Comparison of ENCODE assay signal across 8 cellular contexts in genomic region chr11:65615229-65615949, GRCh38. TPM values are rescaled to one million over a fixed set of nuclear protein-coding genes. Genes with fewer than 3 reads are reported as not detected.
DNase-seq lines count a peak whose midpoint lies in the region; ATAC-seq, FAIRE-seq and TF ChIP-seq lines count a peak whose summit lies in the region.

PCNX3 (plus strand) TSS chr11:65615776; CDS start chr11:65616312, 536 bp downstream.

- H3K4me3 ChIP-seq in IMR-90 (ENCODE audit: insufficient read depth, low read depth, low read length) (peak within 1 kb of the TSS; percentile 90), endothelial cell of umbilical vein (replicated peaks in 1 of 3; ENCODE audit: insufficient read depth in 1 of 3, low read depth in 1 of 3, low read length in 3 of 3) (peak within 1 kb of the TSS; percentile 81 to 90 (median 87))

- peak within 1 kb of the TSS; percentile 56; the same call in 1 of the 2 replicates for H2BK120ac ChIP-seq in IMR-90 (ENCODE audit: low read depth, low read length)

- peak within 1 kb of the TSS; percentile 72 to 93; a peak in 3 of 4 replicates for H4K8ac ChIP-seq in IMR-90 (ENCODE audit: low read depth in 2 of 2, low read length in 2 of 2)

- H3K18ac ChIP-seq in IMR-90 (ENCODE audit: low read depth, low read length): no peak within 1 kb of the TSS

- dilution Hi-C loops in IMR-90 (cut with HindIII; ENCODE audit: low sequenced_read_pairs, unreplicated experiment): no loop called here
- dilution Hi-C loops in endothelial cell of umbilical vein (cut with MboI; ENCODE audit: extremely low pct_ligation_motif_present, low sequenced_read_pairs): no loop called here

- H3K9me1 ChIP-seq in IMR-90 (ENCODE audit: insufficient read depth, low read length) (0 out of 2 replicates have a peak, but pooled peaks cover 9% of the 10 kb centered on the region), endothelial cell of umbilical vein (replicated peaks; ENCODE audit: control insufficient read depth, extremely low read depth, insufficient read depth, low read length) (no peaks in the 10 kb centered on the region)

- POLR2A ChIA-PET in IMR-90 (lab: Charles Lee; ENCODE audit: unreplicated experiment): interaction anchor here (0.9 to 1.0 kb wide), 3 partner anchors 107 to 243 kb away, joined by 3 to 4 read pairs (median 3); no protein-coding TSS in a partner anchor
- POLR2A ChIA-PET in endothelial cell of umbilical vein (lab: Charles Lee): interaction anchor here (0.6 to 1.2 kb wide), 2 partner anchors 10 to 193 kb away, joined by 3 read pairs; partner anchors contain the start of gene NEAT1

- peaks cover 55% of the 10 kb centered on the region for H3K79me2 ChIP-seq in endothelial cell of umbilical vein (ENCODE audit: control insufficient read depth, insufficient read depth, low read length)

- peak within 1 kb of the TSS; percentile 100 for H3K14ac ChIP-seq in IMR-90 (replicated peaks; ENCODE audit: low read depth, low read length)

- CTCF ChIA-PET in IMR-90 (lab: Yijun Ruan, JAX) (interaction anchor here (0.6 kb wide), 2 partner anchors 33 to 381 kb away, joined by 3 read pairs; no protein-coding TSS in a partner anchor), endothelial cell of umbilical vein (lab: Charles Lee) (interaction anchor here (0.8 to 6.2 kb wide), 15 partner anchors 9 to 273 kb away, joined by 3 to 54 read pairs (median 3); partner anchors contain the start of genes FAM89B, FIBP, KCNK7 and SIPA1)

- H3K23ac ChIP-seq in IMR-90 (ENCODE audit: low read depth, low read length): peak within 1 kb of the TSS; percentile 98

- TF ChIP-seq POLR2A in IMR-90 (IDR thresholded peaks at IDR 0.05; ENCODE audit: low read depth, low read length): no peak
- TF ChIP-seq POLR2A in endothelial cell of umbilical vein (IDR thresholded peaks at IDR 0.05; ENCODE audit: low read depth, low read length): peak; percentile 59

- H2BK20ac ChIP-seq in IMR-90 (ENCODE audit: low read depth, low read length): no peak within 1 kb of the TSS

- TF ChIP-seq CTCF in D721Med (IDR thresholded peaks at IDR 0.05; ENCODE audit: insufficient read depth, missing control alignments): no peak
- no peak for TF ChIP-seq CTCF in IMR-90 (conservative IDR thresholded peaks at IDR 0.05; ENCODE audit: low read depth, low read length)
- TF ChIP-seq CTCF in endothelial cell of umbilical vein (IDR thresholded peaks at IDR 0.05; ENCODE audit: extremely low read depth in 1 of 2, insufficient read depth in 1 of 2, low read depth in 1 of 2, low read length in 2 of 2): no peak

- FAIRE-seq in D721Med (lab: Jason Lieb, UNC): peak; percentile 91
- peak; percentile 100 for FAIRE-seq in endothelial cell of umbilical vein (lab: Jason Lieb, UNC)

- no peaks in the 10 kb centered on the region for H3K9me3 ChIP-seq in IMR-90 (ENCODE audit: control insufficient read depth, insufficient read depth, low read length)
- no peaks in the 10 kb centered on the region for H3K9me3 ChIP-seq in endothelial cell of umbilical vein (replicated peaks; ENCODE audit: control insufficient read depth, insufficient read depth, low read length)

- DNase-seq in D721Med (ENCODE audit: insufficient read length, low spot score): peak; percentile 99
- DNase-seq in IMR-90: peak; percentile 100
- DNase-seq in OCI-M1 (lab: John Stamatoyannopoulos, UW): peak; percentile 100
- peak; percentile 100 for DNase-seq in activated T-cell treated with anti-CD3 and anti-CD28 coated beads for 24 hours (ENCODE audit: low read depth)
- peak; percentile 100 for DNase-seq in endothelial cell of umbilical vein (ENCODE audit: low read depth, low spot score)
- DNase-seq in midbrain (lab: John Stamatoyannopoulos, UW): peak; percentile 100
- DNase-seq in stimulated activated CD8-positive, alpha-beta memory T cell treated with anti-CD3 and anti-CD28 coated beads, Interleukin-2, amount 100 ng/mL, for 1 hour (ENCODE audit: low read depth in 2 of 2): peak; percentile 99 to 100

- H4K20me1 ChIP-seq in IMR-90 (ENCODE audit: insufficient read depth, low read length): peaks cover 26% of the 10 kb centered on the region
- H4K20me1 ChIP-seq in endothelial cell of umbilical vein (replicated peaks; ENCODE audit: control insufficient read depth, extremely low read depth, insufficient read depth, low read length): no peaks in the 10 kb centered on the region

- H3K36me3 ChIP-seq in IMR-90 (ENCODE audit: control insufficient read depth, insufficient read depth, low read length): peaks cover 24% of the 10 kb centered on the region; the same call in 1 of the 2 replicates
- H3K36me3 ChIP-seq in endothelial cell of umbilical vein (ENCODE audit: control insufficient read depth in 2 of 2, extremely low read depth in 1 of 2, insufficient read depth in 2 of 2, low read length in 2 of 2): peaks cover 0 to 31% of the 10 kb centered on the region in 2 experiments

- H3K4me1 ChIP-seq in IMR-90 (ENCODE audit: control insufficient read depth, insufficient read depth, low read length): peaks cover 19% of the 10 kb centered on the region
- H3K4me1 ChIP-seq in endothelial cell of umbilical vein (ENCODE audit: control insufficient read depth, extremely low read depth, insufficient read depth, low read length): peaks cover 39% of the 10 kb centered on the region

- H3K79me1 ChIP-seq in IMR-90 (ENCODE audit: low read depth in 1 of 2, low read length in 2 of 2): peaks cover 7 to 67% of the 10 kb centered on the region in 2 experiments; a peak in 3 of 4 replicates

- H3K9ac ChIP-seq in IMR-90 (ENCODE audit: low read depth, low read length): peak within 1 kb of the TSS; percentile 96
- peak within 1 kb of the TSS; percentile 74 for H3K9ac ChIP-seq in endothelial cell of umbilical vein (replicated peaks; ENCODE audit: extremely low read depth, insufficient read depth, low read length)

- peak within 1 kb of the TSS; percentile 6; the same call in 1 of the 2 replicates for H4K5ac ChIP-seq in IMR-90 (ENCODE audit: low read depth, low read length)

- intact Hi-C loops in IMR-90 (cut with micrococcal nuclease): no loop called here
- intact Hi-C loops in endothelial cell of umbilical vein (cut with micrococcal nuclease): loop anchor here (1.0 kb wide), 4 partner anchors 8 to 193 kb away; partner anchors contain the start of genes NEAT1 and SIPA1

- H2AFZ ChIP-seq in IMR-90 (replicated peaks; ENCODE audit: low read length, poor library complexity): peak within 1 kb of the TSS; percentile 91
- H2AFZ ChIP-seq in endothelial cell of umbilical vein (ENCODE audit: low read depth, low read length): peak within 1 kb of the TSS; percentile 36

- H3K4me2 ChIP-seq in IMR-90 (ENCODE audit: low read depth, low read length) (peak within 1 kb of the TSS; percentile 93), endothelial cell of umbilical vein (ENCODE audit: insufficient read depth, low read length) (peak within 1 kb of the TSS; percentile 88)

- H3K27ac ChIP-seq in IMR-90 (ENCODE audit: insufficient read depth, low read length) (peak within 1 kb of the TSS; percentile 93), endothelial cell of umbilical vein (ENCODE audit: insufficient read depth, low read depth, low read length) (peak within 1 kb of the TSS; percentile 88)

- H2AK5ac ChIP-seq in IMR-90 (ENCODE audit: low read depth, low read length): peak within 1 kb of the TSS; percentile 99

- peak within 1 kb of the TSS; percentile 73 for H3K56ac ChIP-seq in IMR-90 (ENCODE audit: extremely low read depth, insufficient read depth, low read length)

- H2BK5ac ChIP-seq in IMR-90 (ENCODE audit: low read depth, low read length, poor library complexity, severe bottlenecking): peak within 1 kb of the TSS; percentile 95

- peak within 1 kb of the TSS; percentile 99; the same call in 1 of the 2 replicates for H4K91ac ChIP-seq in IMR-90 (ENCODE audit: insufficient read depth, low read depth, low read length)

- WGBS in IMR-90 (ENCODE audit: extremely low coverage in 2 of 2, insufficient read length in 1 of 2), 2 experiments: 1% methylated on average over 29 of the region's 55 CpGs; no CpG with 5 or more reads in 1 of the 2 experiments

- ATAC-seq in GM21528 (IDR thresholded peaks at IDR 0.05; ENCODE audit: low FRiP score, unreplicated experiment) (peak; percentile 71), IMR-90 (ENCODE audit: low read depth) (peak; percentile 86)

- BruUV-seq in IMR-90 (replicated peaks; lab: Mats Ljungman, UMichigan) (no TSS peak), endothelial cell of umbilical vein (replicated peaks; lab: Mats Ljungman, UMichigan) (no TSS peak)

- H3K4ac ChIP-seq in IMR-90 (ENCODE audit: low read depth, low read length): peak within 1 kb of the TSS; percentile 95

- H2AK9ac ChIP-seq in IMR-90 (replicated peaks; ENCODE audit: low read depth, low read length, poor library complexity): peak within 1 kb of the TSS; percentile 100

- no peak within 1 kb of the TSS for H2BK15ac ChIP-seq in IMR-90 (ENCODE audit: low read depth, low read length)

- no peak for TF ChIP-seq RAD21 in IMR-90 (IDR thresholded peaks at IDR 0.05; ENCODE audit: low read length)

- in situ Hi-C loops in IMR-90 (cut with MboI; ENCODE audit: low sequenced_read_pairs): no loop called here

- H3K27me3 ChIP-seq in IMR-90 (ENCODE audit: control insufficient read depth, insufficient read depth, low read length) (no peaks in the 10 kb centered on the region), endothelial cell of umbilical vein (ENCODE audit: control insufficient read depth in 2 of 2, insufficient read depth in 2 of 2, low read length in 2 of 2) (no peaks in the 10 kb centered on the region)

TF ChIP-seq in IMR-90, 13 proteins besides CTCF, POLR2A, EP300 and RAD21 (continues in another document):
- TF ChIP-seq RFX5 (IDR thresholded peaks at IDR 0.05; ENCODE audit: low read depth, low read length): peak; percentile 17; the same call in 1 of the 2 replicates
- peak; percentile 65; the same call in 1 of the 2 replicates for TF ChIP-seq FOS (IDR thresholded peaks at IDR 0.05; ENCODE audit: low read depth, low read length)

TF ChIP-seq in endothelial cell of umbilical vein, 7 proteins besides CTCF, POLR2A, EP300 and RAD21:
- no peak for TF ChIP-seq JUN (IDR thresholded peaks at IDR 0.05; ENCODE audit: borderline replicate concordance, insufficient read depth, insufficient read length, low read depth)
- TF ChIP-seq POLR2AphosphoS5 (IDR thresholded peaks at IDR 0.05; ENCODE audit: insufficient read depth, low read depth, low read length): peak; percentile 63
- no peak for TF ChIP-seq MYC (IDR thresholded peaks at IDR 0.05; ENCODE audit: low read depth, low read length)
TF ChIP-seq in endothelial cell of umbilical vein: peak in this region for 1.

RNA-seq across cellular contexts. Expression of gene PCNX3, which starts in this region (rescaled TPM):
- total RNA-seq in IMR-90 (2012; rRNA removed) (5.6 and 5.8 TPM in 2 replicates), endothelial cell of umbilical vein (53.8 and 53.9 TPM in 2 replicates)
- polyA plus RNA-seq in IMR-90 (2012; rRNA removed) (33.2 and 40.4 TPM in 2 replicates), endothelial cell of umbilical vein (42.6 and 53.5 TPM in 2 replicates)
- 20.0 and 31.2 TPM in 2 replicates for polyA plus RNA-seq in IMR-90 (2012; cell fraction: cytosol; rRNA removed)
- polyA plus RNA-seq in IMR-90 (2012; cell fraction: nucleus; rRNA removed; ENCODE audit: low replicate concordance): 56.4 and 185 TPM in 2 replicates
- 23.3 and 28.8 TPM in 2 replicates for polyA plus RNA-seq in endothelial cell of umbilical vein (2011; cell fraction: cytosol; rRNA removed)
- 76.1 and 90.5 TPM in 2 replicates for polyA plus RNA-seq in endothelial cell of umbilical vein (2011; cell fraction: nucleus; rRNA removed)
- 28.4 and 32.6 TPM in 2 replicates for polyA plus RNA-seq in endothelial cell of umbilical vein (2012)
- polyA minus RNA-seq in endothelial cell of umbilical vein: 45.5 and 63.5 TPM in 2 replicates
- polyA minus RNA-seq in endothelial cell of umbilical vein (2011; cell fraction: cytosol; rRNA and poly(A)+ RNA removed): 34.9 TPM
- 43.2 and 59.8 TPM in 2 replicates for polyA minus RNA-seq in endothelial cell of umbilical vein (2011; cell fraction: nucleus; rRNA and poly(A)+ RNA removed)

Comparison
In these comparisons a context has a peak if more than half of its experiments do, and no peak if none do; other contexts are left out.
1. Peak in every context shown above with its lines: DNase-seq, ATAC-seq, H3K4me3 ChIP-seq and H3K27ac ChIP-seq.